In the genomic region with DNA sequence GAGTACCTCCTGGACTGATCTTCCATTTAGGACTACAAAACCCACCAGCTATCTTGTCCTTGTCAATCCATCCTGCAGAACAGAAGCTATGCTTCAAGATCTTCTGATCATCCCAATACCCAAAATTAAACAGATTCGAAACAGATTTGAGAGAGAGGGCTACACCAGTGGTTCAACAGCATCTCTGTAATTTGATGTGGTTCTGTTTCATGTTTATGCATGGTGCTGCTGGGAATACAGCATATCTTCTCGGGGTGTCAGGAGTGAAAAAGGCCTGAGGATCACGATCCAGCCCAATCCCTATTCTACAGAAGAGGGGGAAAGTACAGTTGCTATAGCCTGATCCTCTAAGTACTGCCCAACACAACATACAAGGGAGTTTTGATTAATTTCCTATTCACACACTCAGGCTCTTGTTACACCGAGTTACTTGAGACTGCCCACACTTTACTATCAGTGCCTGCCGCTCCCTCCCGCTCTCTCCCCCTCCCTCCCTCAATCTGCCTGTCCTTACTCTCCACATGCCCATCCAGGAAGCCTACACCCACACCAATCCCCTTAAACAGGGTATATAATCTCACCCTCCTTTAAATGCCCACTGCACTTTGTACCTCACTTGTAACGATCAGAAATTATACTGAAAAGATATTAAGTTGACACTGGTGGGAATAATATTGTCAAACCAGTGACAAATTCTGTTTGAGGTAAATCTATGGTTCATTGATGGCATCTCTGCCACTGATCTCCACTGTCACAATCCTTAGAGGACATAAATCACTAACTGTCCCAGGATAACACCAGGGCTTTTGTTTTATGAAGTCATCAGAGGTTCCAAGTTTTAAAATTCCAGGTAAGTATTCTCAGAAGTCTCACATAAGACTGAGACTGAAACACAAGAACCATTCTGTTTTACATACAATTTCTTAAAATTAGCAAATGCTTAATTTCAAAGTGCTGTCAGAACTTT, we compare ENCODE assay signal across 15 cellular contexts.
DNase-seq lines count a peak whose midpoint lies in the region; ATAC-seq and TF ChIP-seq lines count a peak whose summit lies in the region.
"Had no signal": no experiment of that assay in that cellular context is flagged by ENCODE, and none has a peak within 500 bp of the region (broad histone marks: within the 10 kb centered on the region; RNA-seq: fewer than 3 reads in every experiment).

No MANE protein-coding gene starts in this region.

- peak overlapping the region; percentile 8 for H3K4me3 Mint-ChIP-seq in activated naive CD4-positive, alpha-beta T cell treated with anti-CD3 and anti-CD28 coated beads, Interleukin-2, amount 50 U/mL, for 24 hours
- H3K4me3 Mint-ChIP-seq in T-helper 17 cell: peak overlapping the region; percentile 76
- H3K4me3 Mint-ChIP-seq: activated CD4-positive, alpha-beta memory T cell treated with anti-CD3 and anti-CD28 coated beads, Interleukin-2, amount 10 ng/mL, durations not matched to agents 7 days and 5 days had no signal

- no peak for TF ChIP-seq EP300 in transverse colon (IDR thresholded peaks at IDR 0.05; ENCODE audit: low read depth)

- 60 to 70% methylated on average over 6 to 7 of the region's 7 CpGs for WGBS in transverse colon (ENCODE audit: low coverage in 1 of 2), 2 donors

- in situ Hi-C loops in transverse colon (cut with MboI; ENCODE audit: low pct_ligation_motif_present in 1 of 4, low pct_unique_long_range_greater_than_20kb in 1 of 4, low sequenced_read_pairs in 3 of 4): loop anchor here in 3 of 4 donors (25.0 kb wide), 2 partner anchors 143 to 682 kb away; partner anchors contain the start of gene ARHGAP27 (in 1 of the 3)

- no peaks in the 10 kb centered on the region for H3K9me3 Mint-ChIP-seq in activated naive CD4-positive, alpha-beta T cell treated with anti-CD3 and anti-CD28 coated beads, Interleukin-2, amount 50 U/mL, for 24 hours
- H3K9me3 Mint-ChIP-seq: activated CD4-positive, alpha-beta memory T cell treated with anti-CD3 and anti-CD28 coated beads, Interleukin-2, amount 10 ng/mL, durations not matched to agents 7 days and 5 days had no signal

- H3K27ac Mint-ChIP-seq in activated naive CD4-positive, alpha-beta T cell treated with anti-CD3 and anti-CD28 coated beads, Interleukin-2, amount 50 U/mL, for 24 hours: peak overlapping the region; percentile 32
- H3K27ac Mint-ChIP-seq in T-helper 17 cell: peak overlapping the region; percentile 100
- H3K27ac Mint-ChIP-seq: activated CD4-positive, alpha-beta memory T cell treated with anti-CD3 and anti-CD28 coated beads, Interleukin-2, amount 10 ng/mL, durations not matched to agents 7 days and 5 days had no signal

- no peak overlapping the region for H3K27ac ChIP-seq in transverse colon
- H3K27ac ChIP-seq: gastroesophageal sphincter had no signal

- ATAC-seq in T-helper 17 cell: no peak
- no peak for ATAC-seq in GM18861 (IDR thresholded peaks at IDR 0.05; ENCODE audit: unreplicated experiment)
- ATAC-seq: gastroesophageal sphincter, HCT116, right cardiac atrium had no signal

- H3K36me3 ChIP-seq in transverse colon: no peaks in the 10 kb centered on the region
- H3K36me3 ChIP-seq: gastroesophageal sphincter had no signal

- no peak overlapping the region for H3K4me3 ChIP-seq in transverse colon
- H3K4me3 ChIP-seq: gastroesophageal sphincter had no signal

- H3K27me3 Mint-ChIP-seq in activated naive CD4-positive, alpha-beta T cell treated with anti-CD3 and anti-CD28 coated beads, Interleukin-2, amount 50 U/mL, for 24 hours: no peaks in the 10 kb centered on the region
- H3K27me3 Mint-ChIP-seq in T-helper 17 cell: no peaks in the 10 kb centered on the region
- H3K27me3 Mint-ChIP-seq: activated CD4-positive, alpha-beta memory T cell treated with anti-CD3 and anti-CD28 coated beads, Interleukin-2, amount 10 ng/mL, durations not matched to agents 7 days and 5 days had no signal

- TF ChIP-seq CTCF in transverse colon (IDR thresholded peaks at IDR 0.05): no peak

- H3K9me3 ChIP-seq in T-helper 17 cell (ENCODE audit: control insufficient read depth, low read length, poor library complexity, severe bottlenecking) (no peaks in the 10 kb centered on the region), transverse colon (no peaks in the 10 kb centered on the region)
- H3K9me3 ChIP-seq: gastroesophageal sphincter had no signal

- H3K4me1 ChIP-seq in transverse colon: peaks cover 0 to 36% (median 22%) of the 10 kb centered on the region in 4 donors

- no peak for TF ChIP-seq POLR2A in transverse colon (IDR thresholded peaks at IDR 0.05)

- peaks cover 16% of the 10 kb centered on the region for H3K36me3 Mint-ChIP-seq in activated naive CD4-positive, alpha-beta T cell treated with anti-CD3 and anti-CD28 coated beads, Interleukin-2, amount 50 U/mL, for 24 hours
- peaks cover 22% of the 10 kb centered on the region for H3K36me3 Mint-ChIP-seq in T-helper 17 cell (ENCODE audit: low read depth)

- H3K4me1 Mint-ChIP-seq in activated naive CD4-positive, alpha-beta T cell treated with anti-CD3 and anti-CD28 coated beads, Interleukin-2, amount 50 U/mL, for 24 hours: peaks cover 83% of the 10 kb centered on the region
- peaks cover 83% of the 10 kb centered on the region for H3K4me1 Mint-ChIP-seq in T-helper 17 cell

- no peak for DNase-seq in activated naive CD4-positive, alpha-beta T cell treated with anti-CD3 and anti-CD28 coated beads, Interleukin-2, amount 50 U/mL, for 16 hours
- no peak for DNase-seq in T-helper 17 cell
- DNase-seq in left kidney (ENCODE audit: low read depth, low spot score): peak; percentile 82
- DNase-seq in transverse colon: peak; percentile 26
- no peak for DNase-seq in medulla oblongata (ENCODE audit: extremely low spot score)
- no peak for DNase-seq in GM03348 (ENCODE audit: low spot score)
- DNase-seq: activated CD4-positive, alpha-beta memory T cell treated with anti-CD3 and anti-CD28 coated beads, Interleukin-2, amount 10 ng/mL, durations not matched to agents 7 days and 5 days; activated naive CD4-positive, alpha-beta T cell treated with Interleukin-2 at 50 U/mL for 16 hours; MM.1S; right cardiac atrium; stimulated activated CD4-positive, alpha-beta T cell treated with anti-CD3 and anti-CD28 coated beads, Interleukin-2, amount 100 ng/mL, for 48 hours had no signal

- intact Hi-C loops in transverse colon (cut with DNase I; ENCODE audit: low total_unique reads): no loop called here

- H3K27me3 ChIP-seq in transverse colon: no peaks in the 10 kb centered on the region
- H3K27me3 ChIP-seq: gastroesophageal sphincter had no signal

Comparison
In these comparisons a context has a peak if more than half of its experiments do, and no peak if none do; other contexts are left out.
1. DNase-seq: peak in left kidney (single experiment) and transverse colon (single experiment); none in activated naive CD4-positive, alpha-beta T cell treated with anti-CD3 and anti-CD28 coated beads, Interleukin-2, amount 50 U/mL, for 16 hours (single experiment), T-helper 17 cell (0 of 3), medulla oblongata (single experiment) and GM03348 (single experiment).